In the genomic region with DNA sequence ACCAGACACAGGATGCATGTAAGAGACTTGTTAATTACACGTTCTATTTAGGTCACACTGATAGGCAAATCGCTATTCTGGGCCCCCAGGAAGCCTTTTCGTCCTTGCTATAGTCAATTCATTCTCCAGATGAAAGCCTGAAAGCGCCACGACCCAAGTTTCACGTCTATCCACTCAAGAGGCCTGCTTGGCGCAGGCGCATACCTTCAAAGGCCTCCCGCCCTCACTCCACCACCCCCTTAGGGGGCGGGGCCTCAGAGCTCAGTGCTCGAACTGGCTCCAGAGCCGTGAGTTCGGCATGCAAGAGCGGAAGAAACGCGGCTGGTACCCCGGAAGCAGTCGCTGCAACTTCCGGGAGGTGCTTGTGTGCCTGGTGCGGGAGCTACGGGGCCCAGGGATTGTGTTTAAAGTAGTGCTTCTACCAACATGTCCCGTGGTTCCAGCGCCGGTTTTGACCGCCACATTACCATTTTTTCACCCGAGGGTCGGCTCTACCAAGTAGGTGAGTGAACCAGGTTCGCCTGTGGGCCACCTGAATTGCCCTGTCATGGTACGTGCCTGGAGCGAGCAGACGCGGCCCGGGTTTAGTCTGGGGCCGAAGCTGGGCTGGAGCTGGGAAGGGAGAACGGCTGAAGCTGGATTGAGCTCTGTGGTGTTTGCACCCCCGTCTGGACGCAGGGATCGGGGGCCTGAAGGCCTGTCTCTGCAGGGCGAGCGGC, we compare ENCODE assay signal across 8 cellular contexts. TPM values are rescaled to one million over a fixed set of nuclear protein-coding genes. Genes with fewer than 3 reads are reported as not detected.
A peak's percentile ranks its signal among the peaks of the same experiment; 100 is the strongest.
DNase-seq lines count a peak whose midpoint lies in the region; ATAC-seq and TF ChIP-seq lines count a peak whose summit lies in the region.

Gene PSMA6, plus strand, starts transcription at position 332 of the 719 bp plus-strand sequence. Its CDS starts 95 bp downstream, at position 427.

- peak in 1 of 3 donors; percentile 36 for TF ChIP-seq POLR2A in spleen (IDR thresholded peaks at IDR 0.05)

- H3K27ac Mint-ChIP-seq in immature natural killer cell = peak within 1 kb of the TSS; percentile 98 to 99 (median 99)

- no peaks in the 10 kb centered on the region for H3K9me3 ChIP-seq in spleen

- ATAC-seq in GM19023 (IDR thresholded peaks at IDR 0.05; ENCODE audit: unreplicated experiment) (peak; percentile 93), HG03280 (IDR thresholded peaks at IDR 0.05; ENCODE audit: unreplicated experiment) (peak; percentile 91)

- H3K4me3 ChIP-seq in spleen = peak within 1 kb of the TSS; percentile 80 to 94 (median 90)

- WGBS in spleen, 5 donors = 0 to 1% (median 0%) methylated on average over 26 to 40 of the region's 40 CpGs

- no peaks in the 10 kb centered on the region for H3K27me3 ChIP-seq in spleen (replicated peaks in 1 of 7)

- peaks cover 41 to 72% (median 63%) of the 10 kb centered on the region in 6 donors for H3K4me1 ChIP-seq in spleen

- intact Hi-C loops in spleen (cut with DNase I; ENCODE audit: low total_unique reads) = no loop called here

- DNase-seq in AG08396 (ENCODE audit: low spot score) = peak; percentile 96
- peak; percentile 97 for DNase-seq in NCI-H345 treated with DMSO at 0.1 percent for 48 hours (lab: John Stamatoyannopoulos, UW; ENCODE audit: unreplicated experiment)
- peak; percentile 93 to 98 (median 96) for DNase-seq in activated CD4-positive, CD25-positive, alpha-beta regulatory T cell (lab: John Stamatoyannopoulos, UW)
- peak; percentile 99 for DNase-seq in central memory CD4-positive, alpha-beta T cell
- peak; percentile 97 to 98 (median 98) for DNase-seq in immature natural killer cell
- DNase-seq in spleen = peak; percentile 100

- no peaks in the 10 kb centered on the region for H3K36me3 Mint-ChIP-seq in immature natural killer cell

- peaks cover 6 to 19% (median 13%) of the 10 kb centered on the region in 3 donors for H3K27me3 Mint-ChIP-seq in immature natural killer cell (ENCODE audit: low read depth in 3 of 3)

- peaks cover 63 to 68% of the 10 kb centered on the region in 2 donors for H3K4me1 Mint-ChIP-seq in immature natural killer cell

- peak in 2 of 11 experiments; percentile 10 to 20 for TF ChIP-seq CTCF in spleen (IDR thresholded peaks at IDR 0.05 in 8 of 11, conservative IDR thresholded peaks at IDR 0.05 in 3 of 11)

- H3K27ac ChIP-seq in spleen = peak within 1 kb of the TSS; percentile 82 to 95 (median 92)

- H3K4me3 Mint-ChIP-seq in immature natural killer cell = peak within 1 kb of the TSS; percentile 96 to 98 (median 98)

- no peaks in the 10 kb centered on the region for H3K9me3 Mint-ChIP-seq in immature natural killer cell

- peaks cover 0 to 14% (median 2%) of the 10 kb centered on the region in 6 donors for H3K36me3 ChIP-seq in spleen

RNA-seq across cellular contexts. Expression of gene PSMA6, which starts in this region (rescaled TPM):
- polyA plus RNA-seq in immature natural killer cell = 100 to 1,000 TPM; 402 to 658 (median 537) TPM
- total RNA-seq in spleen = 100 to 1,000 TPM; 120 to 185 (median 129) TPM
- 100 to 1,000 TPM; 108 to 171 (median 164) TPM for polyA plus RNA-seq in spleen

Comparison
In these comparisons a context has a peak if more than half of its experiments do, and no peak if none do; other contexts are left out.
1. Peak in every context shown above with its lines: DNase-seq, ATAC-seq, H3K4me3 ChIP-seq and H3K27ac ChIP-seq.